In genomic region chr10:18144928-18145327, GRCh38 we compare ENCODE assay signal across 1 cellular context.
TF ChIP-seq lines count a peak whose summit lies in the region.

No MANE protein-coding gene starts in this region.

TF ChIP-seq in WTC11, 78 proteins besides CTCF, POLR2A, EP300 and RAD21 (continued from another document):
- TF ChIP-seq ZNF532 (CRISPR knock-in tag; IDR thresholded peaks at IDR 0.05; ENCODE audit: borderline replicate concordance) (no peak), HMGA2 (CRISPR knock-in tag; IDR thresholded peaks at IDR 0.05) (no peak), ZNF416 (CRISPR knock-in tag; IDR thresholded peaks at IDR 0.05) (no peak), CREB1 (CRISPR knock-in tag; IDR thresholded peaks at IDR 0.05) (no peak), ESRRA (CRISPR knock-in tag; IDR thresholded peaks at IDR 0.05; ENCODE audit: borderline replicate concordance) (no peak)
